Comparison of ENCODE assay signal across 12 cellular contexts in the genomic region with DNA sequence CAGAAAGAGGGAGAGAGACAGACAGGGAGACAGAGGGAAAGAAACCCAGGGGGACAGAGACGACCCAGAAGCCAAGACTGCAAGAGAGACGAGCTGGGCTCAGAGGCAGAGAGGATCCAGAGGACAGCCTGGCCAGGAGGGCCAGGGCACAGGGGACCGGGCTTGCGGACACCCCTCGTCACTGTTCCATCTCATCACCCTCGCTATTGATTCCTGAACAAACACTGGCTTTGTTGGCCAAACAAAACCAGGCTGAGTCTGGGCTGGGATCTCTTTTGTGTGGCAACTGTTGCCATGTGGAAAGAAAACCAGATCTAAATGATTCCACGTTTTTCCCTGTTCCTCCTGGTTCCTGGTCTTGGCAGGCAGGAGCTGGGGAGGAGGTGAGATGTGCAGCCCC.
DNase-seq lines count a peak whose midpoint lies in the region; ATAC-seq and TF ChIP-seq lines count a peak whose summit lies in the region.
"Had no signal": no experiment of that assay in that cellular context is flagged by ENCODE, and none has a peak within 500 bp of the region (broad histone marks: within the 10 kb centered on the region; RNA-seq: fewer than 3 reads in every experiment).

No MANE protein-coding gene starts in this region.

- peaks cover 9% of the 10 kb centered on the region for H3K9me3 Mint-ChIP-seq in neural progenitor cell

- no peaks in the 10 kb centered on the region for H3K9me3 ChIP-seq in neural progenitor cell (ENCODE audit: low read depth)

- no peak for TF ChIP-seq CTCF in neural progenitor cell (IDR thresholded peaks at IDR 0.05)
- TF ChIP-seq CTCF in foreskin keratinocyte (conservative IDR thresholded peaks at IDR 0.05): no peak

- peak overlapping the region; percentile 2 for H2AFZ ChIP-seq in neural progenitor cell (replicated peaks)

- no peak for ATAC-seq in foreskin keratinocyte
- no peak for ATAC-seq in HG03108 (IDR thresholded peaks at IDR 0.05; ENCODE audit: unreplicated experiment)

- H3K27me3 ChIP-seq in neural progenitor cell (no peaks in the 10 kb centered on the region), foreskin keratinocyte (no peaks in the 10 kb centered on the region)
- H3K27me3 ChIP-seq: tibial nerve had no signal

- H3K4me3 Mint-ChIP-seq in neural progenitor cell: peak overlapping the region; percentile 37
- H3K4me3 Mint-ChIP-seq: nephron had no signal

- H3K4me1 Mint-ChIP-seq in neural progenitor cell: peaks cover 48% of the 10 kb centered on the region

- H3K27ac Mint-ChIP-seq in neural progenitor cell: peak overlapping the region; percentile 46

- no peaks in the 10 kb centered on the region for H3K36me3 ChIP-seq in neural progenitor cell
- H3K36me3 ChIP-seq: tibial nerve had no signal

- DNase-seq in C1 segment of cervical spinal cord (lab: John Stamatoyannopoulos, UW): peak in 11 of 14 donors; percentile 26 to 67 (median 50)
- peak; percentile 60 for DNase-seq in NCI-H345 (lab: John Stamatoyannopoulos, UW)
- DNase-seq in epithelial cell of prostate (ENCODE audit: low read depth, low spot score): no peak
- peak; percentile 85 for DNase-seq in neural progenitor cell (ENCODE audit: low spot score)
- no peak for DNase-seq in activated CD4-positive, alpha-beta T cell treated with anti-CD3 and anti-CD28 coated beads, Interleukin-2, amount 50 U/mL, for 48 hours
- DNase-seq in foreskin keratinocyte: no peak
- DNase-seq in G401 (ENCODE audit: low spot score): no peak
- DNase-seq: AML-193, OCI-M1 had no signal

- peak overlapping the region; percentile 3 for H3K4me3 ChIP-seq in neural progenitor cell
- H3K4me3 ChIP-seq: tibial nerve had no signal

- H3K9ac ChIP-seq in neural progenitor cell: peak overlapping the region; percentile 36

- H3F3A ChIP-seq in neural progenitor cell (ENCODE audit: low read depth): peaks cover 40% of the 10 kb centered on the region

- H3K4me2 ChIP-seq in neural progenitor cell: peak overlapping the region; percentile 77

- H3K27ac ChIP-seq in epithelial cell of prostate (peak overlapping the region; percentile 59), neural progenitor cell (peak overlapping the region; percentile 99), foreskin keratinocyte (no peak overlapping the region)
- H3K27ac ChIP-seq: tibial nerve had no signal

- no peaks in the 10 kb centered on the region for H3K36me3 Mint-ChIP-seq in neural progenitor cell

- no peaks in the 10 kb centered on the region for H3K79me2 ChIP-seq in neural progenitor cell (ENCODE audit: low read depth)

- H3K27me3 Mint-ChIP-seq in neural progenitor cell (ENCODE audit: insufficient read depth, low read depth): peaks cover 15% of the 10 kb centered on the region

- H3K4me1 ChIP-seq in neural progenitor cell: peaks cover 47% of the 10 kb centered on the region
- peaks cover 22% of the 10 kb centered on the region for H3K4me1 ChIP-seq in foreskin keratinocyte
- H3K4me1 ChIP-seq: tibial nerve had no signal

- no peaks in the 10 kb centered on the region for H4K20me1 ChIP-seq in neural progenitor cell (ENCODE audit: low read depth)

- in situ Hi-C loops in G401 (cut with HindIII; ENCODE audit: low sequenced_read_pairs): no loop called here

Comparison
In these comparisons a context has a peak if more than half of its experiments do, and no peak if none do; other contexts are left out.
1. DNase-seq: peak in C1 segment of cervical spinal cord (11 of 14), NCI-H345 (single experiment) and neural progenitor cell (single experiment); none in epithelial cell of prostate (single experiment), activated CD4-positive, alpha-beta T cell treated with anti-CD3 and anti-CD28 coated beads, Interleukin-2, amount 50 U/mL, for 48 hours (0 of 2), foreskin keratinocyte (0 of 2) and G401 (single experiment).